11 cellular contexts compared by ENCODE assay signal in the genomic region with DNA sequence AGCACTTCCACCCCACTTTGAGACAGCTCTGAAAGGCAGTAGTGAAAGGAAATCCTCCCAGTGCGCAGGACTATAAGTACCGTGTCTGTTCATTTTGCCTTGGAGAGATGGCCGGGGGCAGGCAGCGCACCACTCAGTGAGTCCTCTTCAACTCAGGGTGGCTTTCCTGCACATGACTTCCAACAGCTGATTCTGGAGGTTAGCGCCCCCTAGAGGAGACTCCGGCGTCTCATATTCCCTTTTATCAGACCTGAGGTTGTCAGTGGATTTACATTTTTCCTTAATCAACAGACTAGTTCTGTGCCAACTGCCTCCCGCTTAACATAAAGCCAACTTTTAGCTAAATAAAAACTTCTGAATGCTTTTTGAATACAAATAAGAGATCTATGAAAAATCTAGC.
DNase-seq lines count a peak whose midpoint lies in the region; ATAC-seq and TF ChIP-seq lines count a peak whose summit lies in the region.
"Had no signal": no experiment of that assay in that cellular context is flagged by ENCODE, and none has a peak within 500 bp of the region (broad histone marks: within the 10 kb centered on the region; RNA-seq: fewer than 3 reads in every experiment).

No MANE protein-coding gene starts in this region.

- TF ChIP-seq EP300 in tibial nerve (IDR thresholded peaks at IDR 0.05) = no peak

- no peaks in the 10 kb centered on the region for H3K4me1 ChIP-seq in tibial nerve

- WGBS in tibial nerve, 2 donors = 71 to 78% methylated on average over 8 of the region's 8 CpGs

- no peaks in the 10 kb centered on the region for H3K27me3 ChIP-seq in tibial nerve

- H3K27me3 Mint-ChIP-seq in activated CD4-positive, alpha-beta T cell treated with anti-CD3 and anti-CD28 coated beads for 36 hours = no peaks in the 10 kb centered on the region
- H3K27me3 Mint-ChIP-seq in activated CD4-positive, alpha-beta memory T cell treated with anti-CD3 and anti-CD28 coated beads for 36 hours = no peaks in the 10 kb centered on the region
- H3K27me3 Mint-ChIP-seq in nephron (ENCODE audit: low read depth) = no peaks in the 10 kb centered on the region
- H3K27me3 Mint-ChIP-seq: CD4-positive, CD25-positive, alpha-beta regulatory T cell had no signal

- H3K36me3 Mint-ChIP-seq in activated CD4-positive, alpha-beta T cell treated with anti-CD3 and anti-CD28 coated beads for 36 hours (ENCODE audit: low read depth) = no peaks in the 10 kb centered on the region
- no peaks in the 10 kb centered on the region for H3K36me3 Mint-ChIP-seq in activated CD4-positive, alpha-beta memory T cell treated with anti-CD3 and anti-CD28 coated beads for 36 hours
- H3K36me3 Mint-ChIP-seq in nephron (ENCODE audit: low read depth) = no peaks in the 10 kb centered on the region
- H3K36me3 Mint-ChIP-seq: CD4-positive, CD25-positive, alpha-beta regulatory T cell had no signal

- DNase-seq in activated CD4-positive, alpha-beta T cell treated with anti-CD3 and anti-CD28 coated beads for 36 hours = peak; percentile 52
- DNase-seq in activated CD4-positive, alpha-beta T cell treated with anti-CD3 and anti-CD28 coated beads for 4 hours = no peak
- no peak for DNase-seq in HFF-Myc (ENCODE audit: extremely low read depth, low read depth)
- DNase-seq in activated CD4-positive, alpha-beta memory T cell treated with anti-CD3 and anti-CD28 coated beads for 36 hours = peak; percentile 34
- DNase-seq in tibial nerve (ENCODE audit: low spot score in 2 of 2) = no peak
- DNase-seq: NCI-H1092 had no signal

- H3K9me3 Mint-ChIP-seq in activated CD4-positive, alpha-beta T cell treated with anti-CD3 and anti-CD28 coated beads for 36 hours (ENCODE audit: low read depth) = no peaks in the 10 kb centered on the region
- H3K9me3 Mint-ChIP-seq in activated CD4-positive, alpha-beta memory T cell treated with anti-CD3 and anti-CD28 coated beads for 36 hours = no peaks in the 10 kb centered on the region
- no peaks in the 10 kb centered on the region for H3K9me3 Mint-ChIP-seq in nephron
- H3K9me3 Mint-ChIP-seq: CD4-positive, CD25-positive, alpha-beta regulatory T cell; dendritic cell treated with granulocyte-macrophage colony-stimulating factor and Interleukin-4, amounts not matched to agents 40 ng/mL and 50 ng/mL, for 4 days had no signal

- intact Hi-C loops in activated CD4-positive, alpha-beta T cell treated with anti-CD3 and anti-CD28 coated beads for 36 hours (cut with DNase I, micrococcal nuclease) = no loop called here
- intact Hi-C loops in activated CD4-positive, alpha-beta memory T cell treated with anti-CD3 and anti-CD28 coated beads for 36 hours (cut with micrococcal nuclease) = no loop called here

- peak; percentile 65 for TF ChIP-seq CTCF in HFF-Myc (IDR thresholded peaks at IDR 0.05; ENCODE audit: low read depth, low read length, missing control alignments)
- TF ChIP-seq CTCF in nephron (IDR thresholded peaks at IDR 0.05; ENCODE audit: unreplicated experiment in 3 of 3) = peak in 2 of 3 experiments; percentile 16 to 22
- no peak for TF ChIP-seq CTCF in tibial nerve (IDR thresholded peaks at IDR 0.05)

- TF ChIP-seq POLR2A in tibial nerve (IDR thresholded peaks at IDR 0.05) = no peak

- no peak overlapping the region for H3K27ac ChIP-seq in tibial nerve

- CTCF ChIA-PET in activated CD4-positive, alpha-beta T cell treated with anti-CD3 and anti-CD28 coated beads for 36 hours (lab: Charles Lee) = interaction anchor here (0.6 to 1.7 kb wide), 14 partner anchors 9 to 1403 kb away, joined by 3 to 9 read pairs (median 3); no protein-coding TSS in a partner anchor
- CTCF ChIA-PET in activated CD4-positive, alpha-beta memory T cell treated with anti-CD3 and anti-CD28 coated beads for 36 hours (lab: Charles Lee) = interaction anchor here (0.9 to 1.9 kb wide), 6 partner anchors 10 to 169 kb away, joined by 3 to 7 read pairs (median 3); no protein-coding TSS in a partner anchor

- H3K36me3 ChIP-seq in tibial nerve = no peaks in the 10 kb centered on the region

- no peaks in the 10 kb centered on the region for H3K9me3 ChIP-seq in tibial nerve

- POLR2A ChIA-PET in activated CD4-positive, alpha-beta T cell treated with anti-CD3 and anti-CD28 coated beads for 36 hours (lab: Charles Lee) = no interaction called here
- POLR2A ChIA-PET in activated CD4-positive, alpha-beta memory T cell treated with anti-CD3 and anti-CD28 coated beads for 36 hours (lab: Charles Lee) = no interaction called here

- no peak overlapping the region for H3K4me3 Mint-ChIP-seq in activated CD4-positive, alpha-beta T cell treated with anti-CD3 and anti-CD28 coated beads for 36 hours
- no peak overlapping the region for H3K4me3 Mint-ChIP-seq in activated CD4-positive, alpha-beta memory T cell treated with anti-CD3 and anti-CD28 coated beads for 36 hours
- no peak overlapping the region for H3K4me3 Mint-ChIP-seq in nephron
- H3K4me3 Mint-ChIP-seq: CD4-positive, CD25-positive, alpha-beta regulatory T cell; dendritic cell treated with granulocyte-macrophage colony-stimulating factor and Interleukin-4, amounts not matched to agents 40 ng/mL and 50 ng/mL, for 4 days had no signal

- no peak for ATAC-seq in activated CD4-positive, alpha-beta T cell treated with anti-CD3 and anti-CD28 coated beads for 36 hours
- ATAC-seq in GM19035 (IDR thresholded peaks at IDR 0.05; ENCODE audit: unreplicated experiment) (no peak), GM18517 (IDR thresholded peaks at IDR 0.05; ENCODE audit: unreplicated experiment) (no peak)

- H3K27ac Mint-ChIP-seq in activated CD4-positive, alpha-beta T cell treated with anti-CD3 and anti-CD28 coated beads for 36 hours = no peak overlapping the region
- H3K27ac Mint-ChIP-seq in activated CD4-positive, alpha-beta memory T cell treated with anti-CD3 and anti-CD28 coated beads for 36 hours = no peak overlapping the region
- no peak overlapping the region for H3K27ac Mint-ChIP-seq in nephron
- H3K27ac Mint-ChIP-seq: CD4-positive, CD25-positive, alpha-beta regulatory T cell; dendritic cell treated with granulocyte-macrophage colony-stimulating factor and Interleukin-4, amounts not matched to agents 40 ng/mL and 50 ng/mL, for 4 days had no signal

- H3K4me3 ChIP-seq in HFF-Myc (replicated peaks; ENCODE audit: low read depth, low read length) = no peak overlapping the region
- H3K4me3 ChIP-seq in tibial nerve = no peak overlapping the region

- no peaks in the 10 kb centered on the region for H3K4me1 Mint-ChIP-seq in activated CD4-positive, alpha-beta T cell treated with anti-CD3 and anti-CD28 coated beads for 36 hours
- H3K4me1 Mint-ChIP-seq in activated CD4-positive, alpha-beta memory T cell treated with anti-CD3 and anti-CD28 coated beads for 36 hours (ENCODE audit: low read depth) = no peaks in the 10 kb centered on the region
- peaks cover 5% of the 10 kb centered on the region for H3K4me1 Mint-ChIP-seq in nephron
- H3K4me1 Mint-ChIP-seq: CD4-positive, CD25-positive, alpha-beta regulatory T cell had no signal

Comparison
In these comparisons a context has a peak if more than half of its experiments do, and no peak if none do; other contexts are left out.
1. DNase-seq: peak in activated CD4-positive, alpha-beta T cell treated with anti-CD3 and anti-CD28 coated beads for 36 hours (single experiment) and activated CD4-positive, alpha-beta memory T cell treated with anti-CD3 and anti-CD28 coated beads for 36 hours (single experiment); none in activated CD4-positive, alpha-beta T cell treated with anti-CD3 and anti-CD28 coated beads for 4 hours (0 of 2), HFF-Myc (single experiment) and tibial nerve (0 of 2).
2. CTCF ChIP-seq: peak in HFF-Myc (single experiment) and nephron (2 of 3); none in tibial nerve (0 of 5).